ENCODE assay signal across 21 cellular contexts in genomic region chr6:104320896-104321295, GRCh38.
A peak's percentile ranks its signal among the peaks of the same experiment; 100 is the strongest.
DNase-seq lines count a peak whose midpoint lies in the region; TF ChIP-seq lines count a peak whose summit lies in the region.
"Had no signal": no experiment of that assay in that cellular context is flagged by ENCODE, and none has a peak within 500 bp of the region (broad histone marks: within the 10 kb centered on the region; RNA-seq: fewer than 3 reads in every experiment).

No MANE protein-coding gene starts in this region.

- H3F3A ChIP-seq in Loucy (ENCODE audit: low read depth): no peaks in the 10 kb centered on the region
- no peaks in the 10 kb centered on the region for H3F3A ChIP-seq in MM.1S (ENCODE audit: insufficient read depth, low read length)

- H3K9me3 ChIP-seq in Loucy (ENCODE audit: insufficient read depth, low read depth, low read length) (no peaks in the 10 kb centered on the region), MM.1S (replicated peaks; ENCODE audit: insufficient read depth, low read length) (no peaks in the 10 kb centered on the region)
- H3K9me3 ChIP-seq: BE2C, BLaER1 had no signal

- H3K9me2 ChIP-seq in Loucy (replicated peaks; ENCODE audit: low read depth, low read length) (no peaks in the 10 kb centered on the region), MM.1S (replicated peaks; ENCODE audit: insufficient read depth, low read length) (no peaks in the 10 kb centered on the region)

- peaks cover 6% of the 10 kb centered on the region for H3K4me1 ChIP-seq in Loucy (ENCODE audit: insufficient read depth, low read length, poor library complexity, severe bottlenecking)
- H3K4me1 ChIP-seq in MM.1S (ENCODE audit: low read length): no peaks in the 10 kb centered on the region

- H3K27me3 ChIP-seq in Loucy (ENCODE audit: insufficient read depth, low read length, poor library complexity, severe bottlenecking) (no peaks in the 10 kb centered on the region), MM.1S (replicated peaks; ENCODE audit: insufficient read depth, low read length) (no peaks in the 10 kb centered on the region)
- H3K27me3 ChIP-seq: BE2C, BLaER1 had no signal

- H2AFZ ChIP-seq in Loucy (ENCODE audit: low read length) (peak overlapping the region; percentile 19; the same call in 1 of the 2 replicates), MM.1S (ENCODE audit: low read length) (no peak overlapping the region)

- no peak overlapping the region for H3K4me2 ChIP-seq in Loucy (ENCODE audit: low read depth, low read length, poor library complexity, severe bottlenecking)
- no peak overlapping the region for H3K4me2 ChIP-seq in MM.1S (ENCODE audit: low read depth, low read length)
- H3K4me2 ChIP-seq: BLaER1 had no signal

- DNase-seq in MM.1S (peak; percentile 13), UCSD-AML1 (lab: John Stamatoyannopoulos, UW; ENCODE audit: unreplicated experiment) (peak; percentile 12), cerebellum (ENCODE audit: low spot score) (no peak)
- no peak for DNase-seq in stimulated activated CD4-positive, alpha-beta T cell treated with anti-CD3 and anti-CD28 coated beads, Interleukin-2, amount 100 ng/mL, for 48 hours
- DNase-seq: 8988T; ACHN; BE2C; CD4-positive, alpha-beta memory T cell; CD4-positive, CD25-positive, alpha-beta regulatory T cell; CD8-positive, alpha-beta memory T cell; COR-L47; DMS 273 treated with DMSO at 0.1 percent for 48 hours; DMS153; DMS53; DMS79; DND-41; EL; GDM1 had no signal

- H3K4me3 ChIP-seq in Loucy (ENCODE audit: low read length, poor library complexity, severe bottlenecking): no peak overlapping the region
- no peak overlapping the region for H3K4me3 ChIP-seq in MM.1S (ENCODE audit: low read length)
- H3K4me3 ChIP-seq: BLaER1, GM12878 had no signal

- H4K20me1 ChIP-seq in Loucy (ENCODE audit: insufficient read depth, low read length, poor library complexity, severe bottlenecking): no peaks in the 10 kb centered on the region
- H4K20me1 ChIP-seq in MM.1S (ENCODE audit: insufficient read depth, low read length): no peaks in the 10 kb centered on the region
- H4K20me1 ChIP-seq: BLaER1 had no signal

- H3K9ac ChIP-seq in Loucy (ENCODE audit: low read depth, low read length, poor library complexity, severe bottlenecking) (no peak overlapping the region), MM.1S (ENCODE audit: low read length) (no peak overlapping the region)
- H3K9ac ChIP-seq: BLaER1 had no signal

- H3K36me3 ChIP-seq in Loucy (ENCODE audit: insufficient read depth, low read length) (no peaks in the 10 kb centered on the region), MM.1S (replicated peaks; ENCODE audit: insufficient read depth, low read length) (no peaks in the 10 kb centered on the region)
- H3K36me3 ChIP-seq: BE2C, BLaER1 had no signal

- H3K27ac ChIP-seq in MM.1S (ENCODE audit: low read length): no peak overlapping the region
- H3K27ac ChIP-seq: BLaER1 had no signal

- TF ChIP-seq CTCF in Loucy (conservative IDR thresholded peaks at IDR 0.05; ENCODE audit: low read length) (no peak), MM.1S (IDR thresholded peaks at IDR 0.05; ENCODE audit: low read length) (no peak)

- no peaks in the 10 kb centered on the region for H3K79me2 ChIP-seq in Loucy (ENCODE audit: insufficient read depth, low read length)
- no peaks in the 10 kb centered on the region for H3K79me2 ChIP-seq in MM.1S (ENCODE audit: low read length)

Comparison
In these comparisons a context has a peak if more than half of its experiments do, and no peak if none do; other contexts are left out.
1. DNase-seq: peak in MM.1S (single experiment) and UCSD-AML1 (single experiment); none in stimulated activated CD4-positive, alpha-beta T cell treated with anti-CD3 and anti-CD28 coated beads, Interleukin-2, amount 100 ng/mL, for 48 hours (0 of 2) and cerebellum (single experiment).